In the genomic region with DNA sequence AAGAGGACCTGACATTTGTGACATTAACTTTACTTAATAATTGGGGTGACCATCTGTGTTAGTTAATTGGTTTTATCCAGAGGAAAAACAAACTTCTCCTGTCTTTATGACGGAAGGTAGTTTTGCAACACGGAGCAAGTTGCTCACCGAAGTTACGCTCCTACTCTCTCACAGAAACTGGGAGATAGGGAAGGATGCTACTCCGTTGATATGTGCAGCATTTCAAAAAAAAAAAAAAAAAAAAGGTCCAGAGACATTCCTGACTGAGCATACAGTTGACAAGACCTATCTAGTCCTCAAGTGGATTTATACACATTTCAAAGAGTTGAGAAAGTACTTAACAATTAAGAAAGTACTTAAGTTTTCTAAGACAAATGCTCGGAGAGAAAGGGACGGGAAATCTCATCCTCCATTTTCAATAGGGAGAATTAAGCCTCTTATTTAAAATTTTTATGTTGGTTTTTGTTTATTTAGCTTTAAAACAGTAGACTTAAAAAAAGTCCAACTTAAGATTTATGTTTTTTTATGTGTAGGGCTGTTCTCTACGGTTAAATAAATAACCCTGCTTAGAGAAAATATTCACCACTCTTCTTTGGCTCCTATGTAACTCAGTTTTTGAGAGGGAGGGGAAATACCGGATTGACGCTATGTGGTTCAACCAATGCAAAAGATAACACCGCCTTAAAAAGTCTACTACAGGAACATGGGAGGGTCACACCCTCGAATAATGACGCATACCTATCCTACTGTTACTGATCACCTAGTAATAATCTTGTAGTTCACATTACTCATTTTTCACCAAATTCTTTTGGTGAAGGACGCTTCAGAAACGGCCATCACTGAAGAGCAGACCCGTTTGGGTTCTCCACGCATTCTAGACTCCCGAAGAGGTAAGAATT, we compare ENCODE assay signal across 8 cellular contexts. TPM values are rescaled to one million over a fixed set of nuclear protein-coding genes. Genes with fewer than 3 reads are reported as not detected.
DNase-seq lines count a peak whose midpoint lies in the region; ATAC-seq and TF ChIP-seq lines count a peak whose summit lies in the region.

Gene FER, plus strand, starts transcription at position 787 of the 899 bp plus-strand sequence. CDS start 50,286 bp downstream, outside the sequence.

- peak within 1 kb of the TSS; percentile 94 for H3K4me3 ChIP-seq in GM06990 (replicated peaks; ENCODE audit: low read depth, low read length)
- H3K4me3 ChIP-seq in H7 (ENCODE audit: insufficient read depth, low read depth, low read length) = peak within 1 kb of the TSS; percentile 79
- H3K4me3 ChIP-seq in Loucy (ENCODE audit: low read length, poor library complexity, severe bottlenecking) = peak within 1 kb of the TSS; percentile 89
- peak within 1 kb of the TSS; percentile 79 for H3K4me3 ChIP-seq in epithelial cell of proximal tubule (ENCODE audit: low read depth, low read length)
- peak within 1 kb of the TSS; percentile 97 for H3K4me3 ChIP-seq in thoracic aorta

- H3K27ac ChIP-seq in thoracic aorta = peak within 1 kb of the TSS; percentile 97 to 98

- peak within 1 kb of the TSS; percentile 87 for H2AFZ ChIP-seq in Loucy (ENCODE audit: low read length)

- TF ChIP-seq CTCF in GM06990 (IDR thresholded peaks at IDR 0.05; ENCODE audit: insufficient read depth, low read length, poor library complexity, severe bottlenecking) = no peak
- no peak for TF ChIP-seq CTCF in Loucy (conservative IDR thresholded peaks at IDR 0.05; ENCODE audit: low read length)
- no peak for TF ChIP-seq CTCF in epithelial cell of proximal tubule (conservative IDR thresholded peaks at IDR 0.05; ENCODE audit: low read depth, low read length)
- TF ChIP-seq CTCF in thoracic aorta (IDR thresholded peaks at IDR 0.05) = no peak

- H3K27me3 ChIP-seq in GM06990 (replicated peaks; ENCODE audit: control insufficient read depth, insufficient read depth, low read length) (no peaks in the 10 kb centered on the region), H7 (ENCODE audit: control insufficient read depth, insufficient read depth, low read length) (no peaks in the 10 kb centered on the region), Loucy (ENCODE audit: insufficient read depth, low read length, poor library complexity, severe bottlenecking) (no peaks in the 10 kb centered on the region), thoracic aorta (replicated peaks; ENCODE audit: insufficient read depth) (no peaks in the 10 kb centered on the region)

- H3F3A ChIP-seq in Loucy (ENCODE audit: low read depth) = no peaks in the 10 kb centered on the region

- peak within 1 kb of the TSS; percentile 83 for H3K9ac ChIP-seq in Loucy (ENCODE audit: low read depth, low read length, poor library complexity, severe bottlenecking)

- H3K4me1 ChIP-seq in Loucy (ENCODE audit: insufficient read depth, low read length, poor library complexity, severe bottlenecking) (peaks cover 9% of the 10 kb centered on the region), thoracic aorta (ENCODE audit: control insufficient read depth in 1 of 2, low read depth in 2 of 2) (peaks cover 0 to 25% of the 10 kb centered on the region in 2 donors)

- H3K4me2 ChIP-seq in Loucy (ENCODE audit: low read depth, low read length, poor library complexity, severe bottlenecking) = peak within 1 kb of the TSS; percentile 88

- H3K79me2 ChIP-seq in Loucy (ENCODE audit: insufficient read depth, low read length) = no peaks in the 10 kb centered on the region

- H3K9me2 ChIP-seq in Loucy (replicated peaks; ENCODE audit: low read depth, low read length) = no peaks in the 10 kb centered on the region

- DNase-seq in GM06990 (ENCODE audit: extremely low read depth, insufficient read length) (peak; percentile 38), H7 (no peak), epithelial cell of proximal tubule (ENCODE audit: low read depth) (peak; percentile 74), myocyte (ENCODE audit: low read depth) (peak; percentile 44), thoracic aorta (ENCODE audit: low spot score) (no peak), HuH-7.5 (ENCODE audit: low spot score) (no peak)
- peak; percentile 59 for DNase-seq in activated CD8-positive, alpha-beta memory T cell treated with anti-CD3 and anti-CD28 coated beads for 24 hours

- H4K20me1 ChIP-seq in Loucy (ENCODE audit: insufficient read depth, low read length, poor library complexity, severe bottlenecking) = no peaks in the 10 kb centered on the region

- no peaks in the 10 kb centered on the region for H3K36me3 ChIP-seq in GM06990 (ENCODE audit: control insufficient read depth, insufficient read depth, low read length)
- H3K36me3 ChIP-seq in H7 (replicated peaks; ENCODE audit: control insufficient read depth, insufficient read depth, low read length) = no peaks in the 10 kb centered on the region
- H3K36me3 ChIP-seq in Loucy (ENCODE audit: insufficient read depth, low read length) = no peaks in the 10 kb centered on the region
- H3K36me3 ChIP-seq in thoracic aorta = no peaks in the 10 kb centered on the region

- peak; percentile 67 for ATAC-seq in thoracic aorta (ENCODE audit: insufficient number of reproducible peaks, low FRiP score, low read depth)

- H3K9me3 ChIP-seq in Loucy (ENCODE audit: insufficient read depth, low read depth, low read length) (no peaks in the 10 kb centered on the region), thoracic aorta (no peaks in the 10 kb centered on the region)

RNA-seq across cellular contexts. Expression of gene FER, which starts in this region (rescaled TPM):
- 6.7 and 8.1 TPM in 2 replicates for total RNA-seq in H7 (2014; rRNA removed; shearing (Covaris generic))
- total RNA-seq in epithelial cell of proximal tubule (10.1 and 10.9 TPM in 2 replicates), myocyte (13.9 and 14.7 TPM in 2 replicates), thoracic aorta (10 to 100 TPM; 15.6 to 38.1 TPM)
- 6.1 TPM for polyA plus RNA-seq in myocyte (2012)

Comparison
In these comparisons a context has a peak if more than half of its experiments do, and no peak if none do; other contexts are left out.
1. DNase-seq: peak in GM06990 (single experiment), activated CD8-positive, alpha-beta memory T cell treated with anti-CD3 and anti-CD28 coated beads for 24 hours (single experiment), epithelial cell of proximal tubule (single experiment) and myocyte (single experiment); none in H7 (single experiment), thoracic aorta (single experiment) and HuH-7.5 (single experiment).
2. Peak in every context shown above with its lines, with median percentiles within 50 percentile points of each other: H3K4me3 ChIP-seq.